ENCODE assay signal across 8 cellular contexts in genomic region chr17:77881545-77881944, GRCh38.
DNase-seq lines count a peak whose midpoint lies in the region; ATAC-seq and TF ChIP-seq lines count a peak whose summit lies in the region.

No MANE protein-coding gene starts in this region.

- ATAC-seq in GM21717 (IDR thresholded peaks at IDR 0.05; ENCODE audit: unreplicated experiment), result peak; percentile 71

- H3K9me3 Mint-ChIP-seq in Calu3 (ENCODE audit: low read depth, unreplicated experiment) (no peaks in the 10 kb centered on the region), endodermal cell (no peaks in the 10 kb centered on the region), neural crest cell (no peaks in the 10 kb centered on the region)

- H3K27me3 ChIP-seq in endodermal cell (ENCODE audit: control insufficient read depth, insufficient read depth, low read length, poor library complexity, severe bottlenecking) (peaks cover 11% of the 10 kb centered on the region), suprapubic skin (peaks cover 3% of the 10 kb centered on the region)

- H3K9me3 ChIP-seq in KOPT-K1 (ENCODE audit: insufficient read depth, low read length, poor library complexity, severe bottlenecking) (peaks cover under 1% of the 10 kb centered on the region), endodermal cell (ENCODE audit: control insufficient read depth, low read length) (no peaks in the 10 kb centered on the region), suprapubic skin (no peaks in the 10 kb centered on the region)

- DNase-seq in Calu3 (peak; percentile 11), endodermal cell (peak; percentile 79), neural crest cell (ENCODE audit: low read depth, low spot score) (no peak), suprapubic skin (ENCODE audit: low spot score in 2 of 2) (peak; percentile 90 to 94), NCI-H2029 (lab: John Stamatoyannopoulos, UW) (no peak)
- peak; percentile 67 to 73 for DNase-seq in activated CD4-positive, alpha-beta T cell treated with anti-CD3 and anti-CD28 coated beads, Interleukin-2, amount 50 U/mL, for 48 hours

- H3K4me3 Mint-ChIP-seq in Calu3 (ENCODE audit: low read depth, unreplicated experiment), result no peak overlapping the region
- no peak overlapping the region for H3K4me3 Mint-ChIP-seq in endodermal cell
- H3K4me3 Mint-ChIP-seq in neural crest cell, result no peak overlapping the region

- no peaks in the 10 kb centered on the region for H3K4me1 ChIP-seq in endodermal cell (ENCODE audit: control insufficient read depth, insufficient read depth, low read length)
- H3K4me1 ChIP-seq in suprapubic skin, result peaks cover 39% of the 10 kb centered on the region

- TF ChIP-seq EP300 in suprapubic skin (IDR thresholded peaks at IDR 0.05), result no peak

- H3K27ac Mint-ChIP-seq in Calu3 (ENCODE audit: unreplicated experiment) (no peak overlapping the region), endodermal cell (no peak overlapping the region), neural crest cell (ENCODE audit: unreplicated experiment) (peak overlapping the region; percentile 57)

- H3K36me3 ChIP-seq in KOPT-K1 (ENCODE audit: insufficient read depth, low read length) (no peaks in the 10 kb centered on the region), endodermal cell (ENCODE audit: control insufficient read depth, insufficient read depth, low read length) (no peaks in the 10 kb centered on the region), suprapubic skin (no peaks in the 10 kb centered on the region)

- H3K4me1 Mint-ChIP-seq in Calu3 (ENCODE audit: low read depth, unreplicated experiment) (peaks cover 27% of the 10 kb centered on the region), endodermal cell (peaks cover 4% of the 10 kb centered on the region), neural crest cell (peaks cover 25% of the 10 kb centered on the region)

- H3K27me3 Mint-ChIP-seq in Calu3 (ENCODE audit: unreplicated experiment) (peaks cover 85% of the 10 kb centered on the region), endodermal cell (ENCODE audit: insufficient read depth) (peaks cover 29% of the 10 kb centered on the region), neural crest cell (ENCODE audit: low read depth) (peaks cover 14% of the 10 kb centered on the region)

- peaks cover 3% of the 10 kb centered on the region for H3K36me3 Mint-ChIP-seq in Calu3 (ENCODE audit: insufficient read depth, unreplicated experiment)
- H3K36me3 Mint-ChIP-seq in endodermal cell (ENCODE audit: low read depth), result no peaks in the 10 kb centered on the region
- H3K36me3 Mint-ChIP-seq in neural crest cell (ENCODE audit: low read depth), result no peaks in the 10 kb centered on the region

- TF ChIP-seq POLR2A in suprapubic skin (IDR thresholded peaks at IDR 0.05), result no peak

- CTCF ChIA-PET in Calu3 (lab: Charles Lee), result interaction anchor here (0.6 to 1.0 kb wide), 3 partner anchors 17 to 42 kb away, joined by 3 to 7 read pairs (median 5); no protein-coding TSS in a partner anchor

- WGBS in endodermal cell (ENCODE audit: insufficient coverage in 1 of 2, insufficient read length in 1 of 2), 2 experiments, result 66 to 100% methylated on average over 1 to 10 of the region's 10 CpGs
- WGBS in suprapubic skin, result 25% methylated on average over 9 of the region's 10 CpGs

- H3K27ac ChIP-seq in KOPT-K1 (ENCODE audit: low read depth, low read length, poor library complexity, severe bottlenecking), result peak overlapping the region; percentile 72
- peak overlapping the region; percentile 25 for H3K27ac ChIP-seq in endodermal cell (ENCODE audit: low read depth, low read length)
- peak overlapping the region; percentile 40 for H3K27ac ChIP-seq in suprapubic skin

- no TSS peak for BruUV-seq in Calu3 (replicated peaks; lab: Mats Ljungman, UMichigan)

- H3K4me3 ChIP-seq in endodermal cell (ENCODE audit: low read length) (no peak overlapping the region), suprapubic skin (no peak overlapping the region)

- no peak for TF ChIP-seq CTCF in Calu3 (IDR thresholded peaks at IDR 0.05; ENCODE audit: unreplicated experiment)
- no peak for TF ChIP-seq CTCF in endodermal cell (conservative IDR thresholded peaks at IDR 0.05)
- no peak for TF ChIP-seq CTCF in neural crest cell (conservative IDR thresholded peaks at IDR 0.05)
- TF ChIP-seq CTCF in suprapubic skin (IDR thresholded peaks at IDR 0.05), result no peak

- H3K9ac ChIP-seq in endodermal cell (ENCODE audit: extremely low read depth, low read length, poor library complexity, severe bottlenecking), result no peak overlapping the region

- intact Hi-C loops in Calu3 (cut with micrococcal nuclease; ENCODE audit: unreplicated experiment), result no loop called here

Comparison
In these comparisons a context has a peak if more than half of its experiments do, and no peak if none do; other contexts are left out.
1. DNase-seq: peak in Calu3 (single experiment), activated CD4-positive, alpha-beta T cell treated with anti-CD3 and anti-CD28 coated beads, Interleukin-2, amount 50 U/mL, for 48 hours (2 of 2), endodermal cell (single experiment) and suprapubic skin (2 of 2); none in neural crest cell (single experiment) and NCI-H2029 (single experiment).
2. Peak in every context shown above with its lines, with median percentiles within 50 percentile points of each other: H3K27ac ChIP-seq.